1 cellular context compared by ENCODE assay signal in the genomic region with DNA sequence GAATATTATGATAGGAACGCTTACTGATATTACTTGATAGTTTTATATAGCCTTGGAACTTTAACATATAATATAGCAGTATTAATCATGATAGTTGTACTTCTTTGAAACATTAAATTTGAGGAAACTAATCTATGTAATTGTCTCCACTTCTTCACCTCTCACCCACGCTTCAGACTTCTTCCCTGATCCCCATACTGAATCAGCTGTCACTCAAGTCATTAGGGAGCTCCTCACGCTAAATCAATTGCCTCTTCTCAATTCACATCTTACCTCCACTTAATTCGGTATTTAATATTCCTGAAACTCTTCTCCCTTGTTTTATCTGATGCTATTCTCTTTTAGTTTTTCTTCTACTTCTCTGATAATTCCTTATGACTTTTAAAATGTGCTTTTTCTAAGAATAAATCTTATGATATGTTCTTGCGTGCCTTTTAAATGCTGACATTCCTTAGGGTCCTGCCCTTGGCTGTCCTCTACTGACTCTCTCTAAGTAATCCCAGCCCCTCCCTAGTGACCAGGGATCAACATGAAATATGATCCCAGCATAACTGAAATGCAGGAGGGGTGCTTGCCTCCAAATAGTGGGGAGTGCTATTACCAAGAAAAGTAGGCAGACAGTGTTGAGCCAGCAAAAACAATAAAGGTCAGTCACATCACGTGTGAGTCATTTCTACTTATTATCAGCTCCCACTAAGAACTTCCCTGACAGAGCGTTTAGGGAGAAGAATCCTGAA.
TF ChIP-seq lines count a peak whose summit lies in the region.

No MANE protein-coding gene starts in this region.

TF ChIP-seq in GM12891, 5 proteins besides CTCF, POLR2A, EP300 and RAD21:
- no peak for TF ChIP-seq PAX5 (IDR thresholded peaks at IDR 0.05; ENCODE audit: insufficient read depth, low read length, severe bottlenecking)
- no peak for TF ChIP-seq SPI1 (IDR thresholded peaks at IDR 0.05; ENCODE audit: low read depth, low read length)
- no peak for TF ChIP-seq POLR2AphosphoS5 (IDR thresholded peaks at IDR 0.05; ENCODE audit: low read depth, low read length)
- TF ChIP-seq POU2F2 (IDR thresholded peaks at IDR 0.05; ENCODE audit: low read depth, low read length), result no peak
- TF ChIP-seq TAF1 (IDR thresholded peaks at IDR 0.05; ENCODE audit: low read depth, low read length), result no peak
